2 cellular contexts compared by ENCODE assay signal in the genomic region with DNA sequence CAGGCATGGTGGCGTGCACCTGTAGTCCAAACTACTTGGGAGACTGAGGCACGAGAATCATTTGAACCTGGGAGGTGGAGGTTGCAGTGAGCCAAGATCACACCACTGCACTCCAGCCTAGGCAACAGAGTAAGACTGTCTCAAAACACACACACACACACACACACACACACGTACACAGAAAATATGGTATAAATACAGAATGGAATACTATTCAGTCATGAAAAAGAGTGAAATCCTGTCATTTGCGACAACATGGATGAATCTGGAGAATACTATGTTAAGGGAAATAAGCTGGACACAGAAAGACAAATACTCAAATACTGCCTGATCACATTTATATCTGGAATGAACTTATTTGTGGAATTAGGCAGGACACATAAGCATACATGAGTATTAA.
A peak's percentile ranks its signal among the peaks of the same experiment; 100 is the strongest.
TF ChIP-seq lines count a peak whose summit lies in the region.

No MANE protein-coding gene starts in this region.

TF ChIP-seq in HEK293, 187 proteins besides CTCF, POLR2A, EP300 and RAD21:
- TF ChIP-seq, protein P1, sequence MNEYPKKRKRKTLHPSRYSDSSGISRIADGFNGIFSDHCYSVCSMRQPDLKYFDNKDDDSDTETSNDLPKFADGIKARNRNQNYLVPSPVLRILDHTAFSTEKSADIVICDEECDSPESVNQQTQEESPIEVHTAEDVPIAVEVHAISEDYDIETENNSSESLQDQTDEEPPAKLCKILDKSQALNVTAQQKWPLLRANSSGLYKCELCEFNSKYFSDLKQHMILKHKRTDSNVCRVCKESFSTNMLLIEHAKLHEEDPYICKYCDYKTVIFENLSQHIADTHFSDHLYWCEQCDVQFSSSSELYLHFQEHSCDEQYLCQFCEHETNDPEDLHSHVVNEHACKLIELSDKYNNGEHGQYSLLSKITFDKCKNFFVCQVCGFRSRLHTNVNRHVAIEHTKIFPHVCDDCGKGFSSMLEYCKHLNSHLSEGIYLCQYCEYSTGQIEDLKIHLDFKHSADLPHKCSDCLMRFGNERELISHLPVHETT (tag by site-specific recombination; IDR thresholded peaks at IDR 0.05), result no peak
- TF ChIP-seq, protein P2, sequence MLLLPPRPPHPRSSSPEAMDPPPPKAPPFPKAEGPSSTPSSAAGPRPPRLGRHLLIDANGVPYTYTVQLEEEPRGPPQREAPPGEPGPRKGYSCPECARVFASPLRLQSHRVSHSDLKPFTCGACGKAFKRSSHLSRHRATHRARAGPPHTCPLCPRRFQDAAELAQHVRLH (tag by site-specific recombination; IDR thresholded peaks at IDR 0.05), result peak; percentile 68
- TF ChIP-seq, protein P3, sequence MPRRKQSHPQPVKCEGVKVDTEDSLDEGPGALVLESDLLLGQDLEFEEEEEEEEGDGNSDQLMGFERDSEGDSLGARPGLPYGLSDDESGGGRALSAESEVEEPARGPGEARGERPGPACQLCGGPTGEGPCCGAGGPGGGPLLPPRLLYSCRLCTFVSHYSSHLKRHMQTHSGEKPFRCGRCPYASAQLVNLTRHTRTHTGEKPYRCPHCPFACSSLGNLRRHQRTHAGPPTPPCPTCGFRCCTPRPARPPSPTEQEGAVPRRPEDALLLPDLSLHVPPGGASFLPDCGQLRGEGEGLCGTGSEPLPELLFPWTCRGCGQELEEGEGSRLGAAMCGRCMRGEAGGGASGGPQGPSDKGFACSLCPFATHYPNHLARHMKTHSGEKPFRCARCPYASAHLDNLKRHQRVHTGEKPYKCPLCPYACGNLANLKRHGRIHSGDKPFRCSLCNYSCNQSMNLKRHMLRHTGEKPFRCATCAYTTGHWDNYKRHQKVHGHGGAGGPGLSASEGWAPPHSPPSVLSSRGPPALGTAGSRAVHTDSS (tag by site-specific recombination; IDR thresholded peaks at IDR 0.05), result no peak
- TF ChIP-seq, protein P4, sequence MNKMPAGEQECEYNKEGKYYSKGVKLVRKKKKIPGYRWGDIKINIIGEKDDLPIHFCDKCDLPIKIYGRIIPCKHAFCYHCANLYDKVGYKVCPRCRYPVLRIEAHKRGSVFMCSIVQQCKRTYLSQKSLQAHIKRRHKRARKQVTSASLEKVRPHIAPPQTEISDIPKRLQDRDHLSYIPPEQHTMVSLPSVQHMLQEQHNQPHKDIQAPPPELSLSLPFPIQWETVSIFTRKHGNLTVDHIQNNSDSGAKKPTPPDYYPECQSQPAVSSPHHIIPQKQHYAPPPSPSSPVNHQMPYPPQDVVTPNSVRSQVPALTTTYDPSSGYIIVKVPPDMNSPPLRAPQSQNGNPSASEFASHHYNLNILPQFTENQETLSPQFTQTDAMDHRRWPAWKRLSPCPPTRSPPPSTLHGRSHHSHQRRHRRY (tag by site-specific recombination; IDR thresholded peaks at IDR 0.05), result no peak
- TF ChIP-seq ZNF114 (tag by site-specific recombination; IDR thresholded peaks at IDR 0.05) (no peak), ZNF157 (tag by site-specific recombination; IDR thresholded peaks at IDR 0.05) (no peak), ZBTB8A (tag by site-specific recombination; IDR thresholded peaks at IDR 0.05) (no peak), ZSCAN16 (tag by site-specific recombination; IDR thresholded peaks at IDR 0.05) (no peak), ZNF132 (tag by site-specific recombination; IDR thresholded peaks at IDR 0.05; ENCODE audit: borderline replicate concordance) (no peak), ZNF16 (tag by site-specific recombination; IDR thresholded peaks at IDR 0.05; ENCODE audit: low read depth) (no peak), ZNF830 (tag by site-specific recombination; IDR thresholded peaks at IDR 0.05; ENCODE audit: low read depth) (no peak), ZNF146 (tag by site-specific recombination; IDR thresholded peaks at IDR 0.05) (peak; percentile 100)
- TF ChIP-seq, protein P5, sequence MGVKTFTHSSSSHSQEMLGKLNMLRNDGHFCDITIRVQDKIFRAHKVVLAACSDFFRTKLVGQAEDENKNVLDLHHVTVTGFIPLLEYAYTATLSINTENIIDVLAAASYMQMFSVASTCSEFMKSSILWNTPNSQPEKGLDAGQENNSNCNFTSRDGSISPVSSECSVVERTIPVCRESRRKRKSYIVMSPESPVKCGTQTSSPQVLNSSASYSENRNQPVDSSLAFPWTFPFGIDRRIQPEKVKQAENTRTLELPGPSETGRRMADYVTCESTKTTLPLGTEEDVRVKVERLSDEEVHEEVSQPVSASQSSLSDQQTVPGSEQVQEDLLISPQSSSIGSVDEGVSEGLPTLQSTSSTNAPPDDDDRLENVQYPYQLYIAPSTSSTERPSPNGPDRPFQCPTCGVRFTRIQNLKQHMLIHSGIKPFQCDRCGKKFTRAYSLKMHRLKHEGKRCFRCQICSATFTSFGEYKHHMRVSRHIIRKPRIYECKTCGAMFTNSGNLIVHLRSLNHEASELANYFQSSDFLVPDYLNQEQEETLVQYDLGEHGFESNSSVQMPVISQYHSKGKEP (tag by site-specific recombination; IDR thresholded peaks at IDR 0.05), result no peak

TF ChIP-seq in K562, 482 proteins besides CTCF, POLR2A, EP300 and RAD21:
- TF ChIP-seq RBM25 (IDR thresholded peaks at IDR 0.05; ENCODE audit: low read depth, low read length, severe bottlenecking) (peak; percentile 52), LARP7 (IDR thresholded peaks at IDR 0.05) (no peak), ZNF146 (CRISPR knock-in tag; IDR thresholded peaks at IDR 0.05; ENCODE audit: unreplicated experiment) (peak; percentile 85), BCOR (IDR thresholded peaks at IDR 0.05) (peak; percentile 62; the same call in 1 of the 2 replicates)
